12 cellular contexts compared by ENCODE assay signal in genomic region chr2:65231121-65231520, GRCh38. TPM values are rescaled to one million over a fixed set of nuclear protein-coding genes. Genes with fewer than 3 reads are reported as not detected.
DNase-seq lines count a peak whose midpoint lies in the region; ATAC-seq and TF ChIP-seq lines count a peak whose summit lies in the region.
"Had no signal": no experiment of that assay in that cellular context is flagged by ENCODE, and none has a peak within 500 bp of the region (broad histone marks: within the 10 kb centered on the region; RNA-seq: fewer than 3 reads in every experiment).

No MANE protein-coding gene starts in this region.

- intact Hi-C loops in esophagus muscularis mucosa (cut with DNase I), result no loop called here
- intact Hi-C loops in stomach (cut with DNase I; ENCODE audit: low total_unique reads), result no loop called here

- H3K36me3 ChIP-seq in RWPE2 (ENCODE audit: low read depth) (peaks cover 68% of the 10 kb centered on the region), esophagus muscularis mucosa (peaks cover 0 to 12% (median 6%) of the 10 kb centered on the region in 4 donors), stomach (peaks cover 0 to 8% (median 5%) of the 10 kb centered on the region in 4 donors)
- H3K36me3 ChIP-seq: neural progenitor cell had no signal

- no peak for ATAC-seq in activated T-cell treated with anti-CD3 and anti-CD28 coated beads, Interleukin-2, amount 50 U/mL, for 72 hours (replicated peaks in 1 of 2)
- ATAC-seq in RWPE2 (ENCODE audit: low read depth) (peak; percentile 32; the same call in 2 of the 3 replicates), GM19351 (IDR thresholded peaks at IDR 0.05; ENCODE audit: unreplicated experiment) (no peak), HG03432 (IDR thresholded peaks at IDR 0.05; ENCODE audit: unreplicated experiment) (no peak)

- no peak for DNase-seq in activated T-cell treated with anti-CD3 and anti-CD28 coated beads, Interleukin-2, amount 50 U/mL, for 72 hours
- DNase-seq in activated T-cell treated with anti-CD3 and anti-CD28 coated beads, Interleukin-2, amount 50 U/mL, for 48 hours, result no peak
- DNase-seq in RWPE2 (ENCODE audit: low spot score) (no peak), esophagus muscularis mucosa (ENCODE audit: extremely low spot score) (no peak), stomach (no peak)
- DNase-seq in stimulated activated CD8-positive, alpha-beta memory T cell treated with anti-CD3 and anti-CD28 coated beads, Interleukin-4, amount 100 ng/mL, for 48 hours, result no peak
- DNase-seq: amygdala had no signal

- no peak for TF ChIP-seq CTCF in RWPE2 (IDR thresholded peaks at IDR 0.05; ENCODE audit: poor library complexity, severe bottlenecking)
- TF ChIP-seq CTCF in esophagus muscularis mucosa (IDR thresholded peaks at IDR 0.05), result no peak
- TF ChIP-seq CTCF in stomach (IDR thresholded peaks at IDR 0.05), result no peak

- H3K27ac ChIP-seq in RWPE2 (ENCODE audit: poor library complexity, severe bottlenecking) (peak overlapping the region; percentile 91), esophagus muscularis mucosa (replicated peaks in 1 of 4) (peak overlapping the region in 3 of 4 donors; percentile 21 to 44 (median 29)), stomach (peak overlapping the region in 4 of 5 donors; percentile 42 to 69 (median 61))
- H3K27ac ChIP-seq: C4-2B, neural progenitor cell had no signal

- no peak for TF ChIP-seq POLR2A in esophagus muscularis mucosa (IDR thresholded peaks at IDR 0.05; ENCODE audit: low read depth)
- TF ChIP-seq POLR2A in stomach (IDR thresholded peaks at IDR 0.05), result no peak

- H3K27me3 ChIP-seq in RWPE2 (ENCODE audit: insufficient read depth, poor library complexity, severe bottlenecking) (no peaks in the 10 kb centered on the region), esophagus muscularis mucosa (no peaks in the 10 kb centered on the region), stomach (no peaks in the 10 kb centered on the region)
- H3K27me3 ChIP-seq: neural progenitor cell had no signal

- H3K4me1 ChIP-seq in RWPE2 (ENCODE audit: insufficient read depth, poor library complexity, severe bottlenecking) (peaks cover 51% of the 10 kb centered on the region), esophagus muscularis mucosa (peaks cover 38 to 85% (median 82%) of the 10 kb centered on the region in 4 donors), stomach (peaks cover 35 to 86% (median 69%) of the 10 kb centered on the region in 4 donors)

- H3K4me1 Mint-ChIP-seq in activated T-cell treated with anti-CD3 and anti-CD28 coated beads, Interleukin-2, amount 50 U/mL, for 72 hours (ENCODE audit: low read depth), result peaks cover 70% of the 10 kb centered on the region

- WGBS in esophagus muscularis mucosa, result 67% methylated on average over 1 of the region's 1 CpG
- WGBS in stomach, 5 donors, result 63 to 86% (median 72%) methylated on average over 1 of the region's 1 CpG

- no peaks in the 10 kb centered on the region for H3K27me3 Mint-ChIP-seq in activated T-cell treated with anti-CD3 and anti-CD28 coated beads, Interleukin-2, amount 50 U/mL, for 72 hours (ENCODE audit: low read depth)

- peak overlapping the region; percentile 99 for H3K27ac Mint-ChIP-seq in activated T-cell treated with anti-CD3 and anti-CD28 coated beads, Interleukin-2, amount 50 U/mL, for 72 hours
- H3K27ac Mint-ChIP-seq: neural progenitor cell had no signal

- no peak for TF ChIP-seq EP300 in esophagus muscularis mucosa (IDR thresholded peaks at IDR 0.05)
- TF ChIP-seq EP300 in stomach (IDR thresholded peaks at IDR 0.05), result no peak

- peak overlapping the region; percentile 43 to 63 for H3K4me3 Mint-ChIP-seq in activated T-cell treated with anti-CD3 and anti-CD28 coated beads, Interleukin-2, amount 50 U/mL, for 72 hours
- H3K4me3 Mint-ChIP-seq: neural progenitor cell had no signal

- H3K4me3 ChIP-seq in RWPE2 (ENCODE audit: severe bottlenecking), result no peak overlapping the region
- no peak overlapping the region for H3K4me3 ChIP-seq in esophagus muscularis mucosa
- no peak overlapping the region for H3K4me3 ChIP-seq in stomach
- H3K4me3 ChIP-seq: HAP-1, neural progenitor cell had no signal

- peaks cover 11 to 14% of the 10 kb centered on the region in 2 donors for H3K36me3 Mint-ChIP-seq in activated T-cell treated with anti-CD3 and anti-CD28 coated beads, Interleukin-2, amount 50 U/mL, for 72 hours (ENCODE audit: insufficient read depth in 2 of 2)
- H3K36me3 Mint-ChIP-seq: neural progenitor cell had no signal

- no peaks in the 10 kb centered on the region for H3K9me3 ChIP-seq in RWPE2 (ENCODE audit: severe bottlenecking)
- H3K9me3 ChIP-seq in esophagus muscularis mucosa, result no peaks in the 10 kb centered on the region
- H3K9me3 ChIP-seq in stomach, result no peaks in the 10 kb centered on the region
- H3K9me3 ChIP-seq: HAP-1 had no signal

- no peaks in the 10 kb centered on the region for H3K9me3 Mint-ChIP-seq in activated T-cell treated with anti-CD3 and anti-CD28 coated beads, Interleukin-2, amount 50 U/mL, for 72 hours
- H3K9me3 Mint-ChIP-seq: neural progenitor cell had no signal

RNA-seq across cellular contexts. Expression of gene ACTR2, which starts 3.5 kb away (rescaled TPM):
- total RNA-seq in activated T-cell treated with anti-CD3 and anti-CD28 coated beads, Interleukin-2, amount 50 U/mL, for 72 hours, result 100 to 1,000 TPM; 219 to 272 TPM
- total RNA-seq in esophagus muscularis mucosa, result 100 to 1,000 TPM in 2 of 4 donors, 10 to 100 TPM in 2; 85.2 to 115 (median 99.1) TPM
- total RNA-seq in stomach, result 100 to 1,000 TPM in 1 of 5 donors, 10 to 100 TPM in 4; 16.8 to 187 (median 47.8) TPM
- 100 to 1,000 TPM in 1 of 3 donors, 10 to 100 TPM in 2; 50.0 to 107 (median 68.9) TPM for polyA plus RNA-seq in stomach

Comparison
In these comparisons a context has a peak if more than half of its experiments do, and no peak if none do; other contexts are left out.
1. H3K27ac ChIP-seq: peak in every context shown above with its lines; median percentile 91 in RWPE2; 61 in stomach; 29 in esophagus muscularis mucosa.